1 cellular context compared by ENCODE assay signal in genomic region chr19:1107655-1108261, GRCh38.
TF ChIP-seq lines count a peak whose summit lies in the region.

No MANE protein-coding gene starts in this region.

TF ChIP-seq in H1, 55 proteins besides CTCF, POLR2A, EP300 and RAD21:
- TF ChIP-seq ZNF274 (IDR thresholded peaks at IDR 0.05; ENCODE audit: borderline replicate concordance, extremely low read depth, low read length) (no peak), POLR2AphosphoS5 (IDR thresholded peaks at IDR 0.05; ENCODE audit: low read depth, low read length) (peak; percentile 54; the same call in 1 of the 2 replicates)
